In genomic region chr12:123092866-123093265, GRCh38 we compare ENCODE assay signal across 15 cellular contexts. TPM values are rescaled to one million over a fixed set of nuclear protein-coding genes. Genes with fewer than 3 reads are reported as not detected.
A peak's percentile ranks its signal among the peaks of the same experiment; 100 is the strongest.
DNase-seq lines count a peak whose midpoint lies in the region; ATAC-seq and TF ChIP-seq lines count a peak whose summit lies in the region.
"Had no signal": no experiment of that assay in that cellular context is flagged by ENCODE, and none has a peak within 500 bp of the region (broad histone marks: within the 10 kb centered on the region; RNA-seq: fewer than 3 reads in every experiment).

No MANE protein-coding gene starts in this region.

- H3K9me3 Mint-ChIP-seq in CD4-positive, CD25-positive, alpha-beta regulatory T cell = no peaks in the 10 kb centered on the region
- H3K9me3 Mint-ChIP-seq in endothelial cell (ENCODE audit: unreplicated experiment) (no peaks in the 10 kb centered on the region), nephron progenitor cell (no peaks in the 10 kb centered on the region), type B pancreatic cell (no peaks in the 10 kb centered on the region)
- H3K9me3 Mint-ChIP-seq: CD4-positive, alpha-beta memory T cell had no signal

- no peak overlapping the region for H3K4me3 ChIP-seq in CD4-positive, CD25-positive, alpha-beta regulatory T cell (ENCODE audit: low read depth, low read length)
- H3K4me3 ChIP-seq in Panc1 (ENCODE audit: low read depth in 2 of 2, low read length in 2 of 2) = no peak overlapping the region
- H3K4me3 ChIP-seq: Peyer's patch had no signal

- CTCF ChIA-PET in Panc1 (lab: Charles Lee) = no interaction called here

- H3K36me3 ChIP-seq in CD4-positive, CD25-positive, alpha-beta regulatory T cell (ENCODE audit: control insufficient read depth, insufficient read depth, low read length) = no peaks in the 10 kb centered on the region
- no peaks in the 10 kb centered on the region for H3K36me3 ChIP-seq in Panc1 (ENCODE audit: control insufficient read depth, insufficient read depth, low read length)
- H3K36me3 ChIP-seq: Peyer's patch had no signal

- no peak overlapping the region for H3K27ac ChIP-seq in CD4-positive, CD25-positive, alpha-beta regulatory T cell (ENCODE audit: insufficient read depth, low read length, poor library complexity, severe bottlenecking)
- peak overlapping the region; percentile 91 for H3K27ac ChIP-seq in Panc1 (ENCODE audit: low read length)

- ATAC-seq in CD4-positive, CD25-positive, alpha-beta regulatory T cell (ENCODE audit: low read depth in 2 of 2) = no peak
- ATAC-seq in Panc1 = no peak
- ATAC-seq in GM19324 (IDR thresholded peaks at IDR 0.05; ENCODE audit: low FRiP score, unreplicated experiment) = no peak

- TF ChIP-seq CTCF in Panc1 (IDR thresholded peaks at IDR 0.05) = no peak
- TF ChIP-seq CTCF in endothelial cell (IDR thresholded peaks at IDR 0.05; ENCODE audit: unreplicated experiment) = no peak
- no peak for TF ChIP-seq CTCF in nephron progenitor cell (IDR thresholded peaks at IDR 0.05)
- no peak for TF ChIP-seq CTCF in type B pancreatic cell (conservative IDR thresholded peaks at IDR 0.05)

- no peak for DNase-seq in CD4-positive, CD25-positive, alpha-beta regulatory T cell
- no peak for DNase-seq in Panc1 (ENCODE audit: low read depth, low spot score)
- no peak for DNase-seq in endothelial cell (ENCODE audit: low spot score)
- DNase-seq in nephron progenitor cell = no peak
- no peak for DNase-seq in type B pancreatic cell (ENCODE audit: extremely low spot score, unreplicated experiment)
- DNase-seq in NCI-H1436 (lab: John Stamatoyannopoulos, UW) = no peak
- DNase-seq: CD4-positive, alpha-beta memory T cell; H7; NCI-H1930; NCI-H2171; NCI-H774; Peyer's patch; SHP77 had no signal

- H3K27ac Mint-ChIP-seq in CD4-positive, CD25-positive, alpha-beta regulatory T cell = peak overlapping the region in 2 of 3 donors; percentile 44 to 85
- H3K27ac Mint-ChIP-seq in endothelial cell (ENCODE audit: unreplicated experiment) (peak overlapping the region; percentile 46), nephron progenitor cell (peak overlapping the region; percentile 9), type B pancreatic cell (no peak overlapping the region)

- BruUV-seq in Panc1 (replicated peaks; lab: Mats Ljungman, UMichigan) = TSS peak; percentile 16

- peaks cover 7 to 63% (median 17%) of the 10 kb centered on the region in 4 donors for H3K4me1 Mint-ChIP-seq in CD4-positive, CD25-positive, alpha-beta regulatory T cell
- H3K4me1 Mint-ChIP-seq in endothelial cell (ENCODE audit: unreplicated experiment) (peaks cover 4% of the 10 kb centered on the region), nephron progenitor cell (peaks cover 86% of the 10 kb centered on the region), type B pancreatic cell (ENCODE audit: unreplicated experiment) (peaks cover 24% of the 10 kb centered on the region)

- no peaks in the 10 kb centered on the region for H3K4me1 ChIP-seq in CD4-positive, CD25-positive, alpha-beta regulatory T cell (ENCODE audit: control insufficient read depth, insufficient read depth, low read length, poor library complexity, severe bottlenecking)
- peaks cover 56% of the 10 kb centered on the region for H3K4me1 ChIP-seq in Panc1 (ENCODE audit: control insufficient read depth, insufficient read depth, low read length)

- H3K4me3 Mint-ChIP-seq in CD4-positive, CD25-positive, alpha-beta regulatory T cell = no peak overlapping the region
- H3K4me3 Mint-ChIP-seq in endothelial cell (ENCODE audit: unreplicated experiment) (no peak overlapping the region), nephron progenitor cell (no peak overlapping the region), type B pancreatic cell (no peak overlapping the region)
- H3K4me3 Mint-ChIP-seq: B cell; CD4-positive, alpha-beta memory T cell had no signal

- no peaks in the 10 kb centered on the region for H3K27me3 ChIP-seq in CD4-positive, CD25-positive, alpha-beta regulatory T cell (ENCODE audit: control insufficient read depth, insufficient read depth, low read length)
- H3K27me3 ChIP-seq in Panc1 (ENCODE audit: control insufficient read depth, insufficient read depth, low read length) = no peaks in the 10 kb centered on the region
- H3K27me3 ChIP-seq: Peyer's patch had no signal

- no peaks in the 10 kb centered on the region for H3K27me3 Mint-ChIP-seq in CD4-positive, CD25-positive, alpha-beta regulatory T cell
- H3K27me3 Mint-ChIP-seq in endothelial cell (ENCODE audit: unreplicated experiment) (no peaks in the 10 kb centered on the region), nephron progenitor cell (ENCODE audit: low read depth, poor library complexity) (peaks cover 6% of the 10 kb centered on the region), type B pancreatic cell (no peaks in the 10 kb centered on the region)
- H3K27me3 Mint-ChIP-seq: B cell; CD4-positive, alpha-beta memory T cell had no signal

- intact Hi-C loops in Panc1 (cut with micrococcal nuclease; ENCODE audit: unreplicated experiment) = no loop called here

- POLR2A ChIA-PET in Panc1 (lab: Charles Lee) = no interaction called here

- H3K36me3 Mint-ChIP-seq in CD4-positive, CD25-positive, alpha-beta regulatory T cell = peaks cover 21% of the 10 kb centered on the region
- H3K36me3 Mint-ChIP-seq in endothelial cell (ENCODE audit: low read depth, unreplicated experiment) = peaks cover 5% of the 10 kb centered on the region
- no peaks in the 10 kb centered on the region for H3K36me3 Mint-ChIP-seq in nephron progenitor cell (ENCODE audit: low read depth)
- H3K36me3 Mint-ChIP-seq in type B pancreatic cell = no peaks in the 10 kb centered on the region
- H3K36me3 Mint-ChIP-seq: CD4-positive, alpha-beta memory T cell had no signal

- in situ Hi-C loops in Panc1 (cut with HindIII; ENCODE audit: low pct_unique_long_range_greater_than_20kb, low sequenced_read_pairs) = no loop called here

- no peaks in the 10 kb centered on the region for H3K9me3 ChIP-seq in CD4-positive, CD25-positive, alpha-beta regulatory T cell (ENCODE audit: control insufficient read depth in 2 of 2, low read length in 2 of 2)
- H3K9me3 ChIP-seq in Panc1 (ENCODE audit: control insufficient read depth, insufficient read depth, low read depth, low read length) = no peaks in the 10 kb centered on the region
- H3K9me3 ChIP-seq: Peyer's patch had no signal

RNA-seq across cellular contexts. Expression of gene PITPNM2, which starts 58.0 kb away (rescaled TPM):
- total RNA-seq in CD4-positive, CD25-positive, alpha-beta regulatory T cell = 57.2 TPM
- 1 to 10 TPM; 2.2 to 4.5 (median 3.9) TPM for polyA plus RNA-seq in CD4-positive, CD25-positive, alpha-beta regulatory T cell
- total RNA-seq in Panc1 (2021; ENCODE audit: unreplicated experiment) = 26.4 TPM
- 25.3 TPM for polyA plus RNA-seq in Panc1 (2012; ENCODE audit: insufficient read length)
- total RNA-seq in endothelial cell (ENCODE audit: unreplicated experiment) = 14.3 TPM
- 6.8 and 8.6 TPM in 2 replicates for total RNA-seq in type B pancreatic cell (ENCODE audit: low replicate concordance)
